8 cellular contexts compared by ENCODE assay signal in the genomic region with DNA sequence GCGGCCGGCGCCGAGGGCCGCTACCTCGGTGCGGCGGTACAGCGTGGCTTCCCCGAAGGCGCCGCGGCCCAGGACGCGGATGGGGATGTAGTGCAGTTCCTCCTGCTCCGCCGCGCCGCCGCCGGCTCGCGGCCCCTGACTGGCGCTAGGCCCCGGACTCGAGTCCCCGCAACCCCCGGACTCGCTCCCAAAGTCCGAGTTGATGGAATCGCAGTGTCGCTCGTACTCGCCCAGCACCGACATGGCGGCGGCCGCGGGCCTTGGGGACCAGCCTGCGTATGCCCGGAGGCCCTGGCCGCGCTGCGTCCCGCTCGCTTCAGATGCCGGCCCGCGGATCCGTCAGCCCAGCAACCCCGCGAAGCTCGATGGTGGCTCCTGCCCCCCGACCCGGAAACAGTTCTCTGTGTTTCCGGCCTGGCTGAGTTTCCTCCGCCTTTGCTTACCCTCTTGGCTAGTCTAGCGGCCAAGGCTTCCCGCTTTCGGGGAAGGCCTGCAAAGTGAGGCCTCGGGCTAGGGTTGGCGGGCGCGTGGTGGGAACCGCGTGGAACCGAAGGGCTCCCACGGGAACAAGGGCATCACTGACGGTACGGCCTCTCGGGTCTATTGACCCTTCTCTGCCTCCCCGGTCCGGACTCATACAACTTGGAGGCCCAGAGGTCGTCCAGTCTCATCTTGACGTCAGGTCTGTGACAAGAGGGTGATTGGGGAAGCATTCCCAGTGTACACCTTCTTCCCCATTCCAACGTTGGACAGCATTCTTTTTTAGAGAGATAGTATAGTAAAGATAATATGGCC. TPM values are rescaled to one million over a fixed set of nuclear protein-coding genes. Genes with fewer than 3 reads are reported as not detected.
DNase-seq lines count a peak whose midpoint lies in the region; ATAC-seq, FAIRE-seq and TF ChIP-seq lines count a peak whose summit lies in the region.

Gene NEK9 (minus strand): TSS at position 370 of the 795 bp plus-strand sequence. CDS start 127 bp downstream, at position 243.

- H3K79me2 ChIP-seq in PC-3 (ENCODE audit: low read length), result peaks cover 22% of the 10 kb centered on the region

- H3F3A ChIP-seq in PC-3 (ENCODE audit: low read length, unreplicated experiment), result no peaks in the 10 kb centered on the region

- DNase-seq in D721Med (ENCODE audit: insufficient read length, low spot score), result peak; percentile 86
- peak; percentile 80 for DNase-seq in PC-3
- DNase-seq in activated T-cell treated with anti-CD3 and anti-CD28 coated beads for 48 hours (ENCODE audit: low read depth), result peak; percentile 83
- DNase-seq in epithelial cell of proximal tubule (ENCODE audit: low read depth), result no peak
- DNase-seq in stimulated activated CD8-positive, alpha-beta memory T cell treated with anti-CD3 and anti-CD28 coated beads, Interleukin-7, amount 100 ng/mL, for 1 hour (ENCODE audit: low read depth in 2 of 2), result peak; percentile 73 to 83

- BruUV-seq in PC-3 (replicated peaks; lab: Mats Ljungman, UMichigan), result TSS peak; percentile 80

- H3K9me3 Mint-ChIP-seq in IgD-negative memory B cell, result no peaks in the 10 kb centered on the region

- H2AFZ ChIP-seq in PC-3 (ENCODE audit: low read length), result peak within 1 kb of the TSS; percentile 99

- peak; percentile 76 for ATAC-seq in GM21526 (IDR thresholded peaks at IDR 0.05; ENCODE audit: low FRiP score, unreplicated experiment)
- ATAC-seq in PC-3, result peak; percentile 79

- peak within 1 kb of the TSS; percentile 96 to 100 (median 98) for H3K4me3 Mint-ChIP-seq in IgD-negative memory B cell

- H3K4me3 ChIP-seq in PC-3 (ENCODE audit: low read length) (peak within 1 kb of the TSS; percentile 82), epithelial cell of proximal tubule (ENCODE audit: low read depth, low read length) (peak within 1 kb of the TSS; percentile 74), mucosa of stomach (ENCODE audit: low read length) (peak within 1 kb of the TSS; percentile 99)

- H3K4me1 ChIP-seq in PC-3 (ENCODE audit: insufficient read depth, low read length), result peaks cover 33% of the 10 kb centered on the region
- peaks cover 10% of the 10 kb centered on the region for H3K4me1 ChIP-seq in mucosa of stomach (ENCODE audit: control insufficient read depth, insufficient read depth, low read length)

- H3K9me3 ChIP-seq in PC-3 (ENCODE audit: low read length) (no peaks in the 10 kb centered on the region), mucosa of stomach (ENCODE audit: control insufficient read depth, low read length) (no peaks in the 10 kb centered on the region)

- TF ChIP-seq CTCF in D721Med (IDR thresholded peaks at IDR 0.05; ENCODE audit: insufficient read depth, missing control alignments) (no peak), PC-3 (conservative IDR thresholded peaks at IDR 0.05; ENCODE audit: low read depth, low read length) (no peak), epithelial cell of proximal tubule (conservative IDR thresholded peaks at IDR 0.05; ENCODE audit: low read depth, low read length) (no peak)

- CTCF ChIA-PET in PC-3 (lab: Charles Lee), result interaction anchor here (0.6 to 1.0 kb wide), 3 partner anchors 26 to 360 kb away, joined by 3 to 8 read pairs (median 4); no protein-coding TSS in a partner anchor

- no peaks in the 10 kb centered on the region for H3K27me3 Mint-ChIP-seq in IgD-negative memory B cell

- peak within 1 kb of the TSS; percentile 97 to 99 (median 99) for H3K27ac Mint-ChIP-seq in IgD-negative memory B cell

- peaks cover 4% of the 10 kb centered on the region for H3K36me3 Mint-ChIP-seq in IgD-negative memory B cell

- peaks cover 25 to 29% (median 29%) of the 10 kb centered on the region in 3 donors for H3K4me1 Mint-ChIP-seq in IgD-negative memory B cell

- H3K4me2 ChIP-seq in PC-3 (ENCODE audit: low read length), result peak within 1 kb of the TSS; percentile 89

- intact Hi-C loops in PC-3 (cut with micrococcal nuclease), result no loop called here

- no peak for FAIRE-seq in D721Med (lab: Jason Lieb, UNC)

- POLR2A ChIA-PET in PC-3 (lab: Charles Lee; ENCODE audit: unreplicated experiment), result interaction anchor here (0.6 kb wide), 2 partner anchors 178 to 241 kb away, joined by 4 read pairs; no protein-coding TSS in a partner anchor

- H3K27ac ChIP-seq in PC-3 (ENCODE audit: low read length), result peak within 1 kb of the TSS; percentile 51

- no peaks in the 10 kb centered on the region for H4K20me1 ChIP-seq in PC-3 (ENCODE audit: low read length)

- H3K9ac ChIP-seq in PC-3 (ENCODE audit: low read length), result peak within 1 kb of the TSS; percentile 93
- peak within 1 kb of the TSS; percentile 94 for H3K9ac ChIP-seq in mucosa of stomach (ENCODE audit: low read length)

- no peaks in the 10 kb centered on the region for H3K27me3 ChIP-seq in PC-3 (ENCODE audit: low read length)
- no peaks in the 10 kb centered on the region for H3K27me3 ChIP-seq in mucosa of stomach (ENCODE audit: control insufficient read depth, insufficient read depth, low read length)

- H3K36me3 ChIP-seq in PC-3 (ENCODE audit: low read depth, low read length) (peaks cover 3% of the 10 kb centered on the region; the same call in 1 of the 2 replicates), mucosa of stomach (ENCODE audit: control insufficient read depth, insufficient read depth, low read length) (no peaks in the 10 kb centered on the region)

- no peaks in the 10 kb centered on the region for H3K9me2 ChIP-seq in PC-3 (replicated peaks; ENCODE audit: low read length)

RNA-seq across cellular contexts. Expression of gene NEK9, which starts in this region (rescaled TPM):
- 16.9 TPM for polyA plus RNA-seq in IgD-negative memory B cell
- total RNA-seq in PC-3 (2014; rRNA removed) (29.6 and 44.5 TPM in 2 replicates), epithelial cell of proximal tubule (10.9 and 17.3 TPM in 2 replicates)
